9 cellular contexts compared by ENCODE assay signal in genomic region chr17:42659932-42660274, GRCh38. TPM values are rescaled to one million over a fixed set of nuclear protein-coding genes. Genes with fewer than 3 reads are reported as not detected.
DNase-seq lines count a peak whose midpoint lies in the region; ATAC-seq and TF ChIP-seq lines count a peak whose summit lies in the region.
"Not testable (repeated sequence)": the region's sequence is repeated elsewhere in the genome, so short reads cannot be mapped to it uniquely, and the experiment has no call there.
"Had no signal": no experiment of that assay in that cellular context is flagged by ENCODE, and none has a peak within 500 bp of the region (broad histone marks: within the 10 kb centered on the region; RNA-seq: fewer than 3 reads in every experiment).

No MANE protein-coding gene starts in this region.

- not testable (repeated sequence) for H3K36me3 ChIP-seq in CD4-positive, CD25-positive, alpha-beta regulatory T cell (ENCODE audit: control insufficient read depth, insufficient read depth, low read length); KMS-11 (ENCODE audit: insufficient read depth); body of pancreas (replicated peaks in 1 of 2; ENCODE audit: insufficient read depth in 1 of 2, low read depth in 2 of 2); thoracic aorta

- H3K4me3 ChIP-seq in CD4-positive, CD25-positive, alpha-beta regulatory T cell (ENCODE audit: low read depth, low read length); KMS-11 (IDR thresholded peaks at IDR 0.05; ENCODE audit: insufficient read depth, low read depth, low read length): not testable (repeated sequence)
- H3K4me3 ChIP-seq in body of pancreas, result peak overlapping the region; percentile 30 to 31
- H3K4me3 ChIP-seq in fibroblast of mammary gland (ENCODE audit: control insufficient read depth, low read depth, low read length), result peak overlapping the region; percentile 70
- H3K4me3 ChIP-seq in thoracic aorta, result peak overlapping the region; percentile 88

- peak overlapping the region; percentile 82; the same call in 1 of the 2 replicates for H3K4me2 ChIP-seq in KMS-11

- H3K27me3 ChIP-seq in CD4-positive, CD25-positive, alpha-beta regulatory T cell (ENCODE audit: control insufficient read depth, insufficient read depth, low read length); KMS-11 (ENCODE audit: insufficient read depth, low read depth); body of pancreas; thoracic aorta (replicated peaks; ENCODE audit: insufficient read depth): not testable (repeated sequence)

- H3K4me1 Mint-ChIP-seq in CD4-positive, CD25-positive, alpha-beta regulatory T cell, result peaks cover 5 to 24% (median 17%) of the 10 kb centered on the region in 4 donors
- H3K4me1 Mint-ChIP-seq in activated B cell treated with CpG ODN at 0.5 μM for 24 hours (peaks cover 32% of the 10 kb centered on the region), osteocyte (ENCODE audit: unreplicated experiment) (peaks cover 18% of the 10 kb centered on the region)

- 40 to 83% methylated on average over 1 to 3 of the region's 14 CpGs for WGBS in body of pancreas, 2 donors

- peak overlapping the region in 1 of 3 donors; percentile 91 for H3K27ac Mint-ChIP-seq in CD4-positive, CD25-positive, alpha-beta regulatory T cell
- H3K27ac Mint-ChIP-seq in activated B cell treated with CpG ODN at 0.5 μM for 24 hours, result not testable (repeated sequence)
- H3K27ac Mint-ChIP-seq in osteocyte (ENCODE audit: unreplicated experiment), result peak overlapping the region; percentile 94

- intact Hi-C loops in activated B cell treated with CpG ODN at 0.5 μM for 24 hours (cut with micrococcal nuclease), result loop anchor here (2.0 to 5.0 kb wide), 2 partner anchors 17 to 53 kb away; partner anchors contain the start of genes PLEKHH3, RETREG3 and TUBG1
- intact Hi-C loops in body of pancreas (cut with DNase I), result not testable (repeated sequence)

- not testable (repeated sequence) for H2AFZ ChIP-seq in KMS-11 (ENCODE audit: low read depth)

- not testable (repeated sequence) for H3K79me2 ChIP-seq in KMS-11 (ENCODE audit: insufficient read depth, low read depth)

- H3K4me1 ChIP-seq in CD4-positive, CD25-positive, alpha-beta regulatory T cell (ENCODE audit: control insufficient read depth, insufficient read depth, low read length, poor library complexity, severe bottlenecking), result peaks cover 15% of the 10 kb centered on the region
- peaks cover 57% of the 10 kb centered on the region for H3K4me1 ChIP-seq in KMS-11 (ENCODE audit: low read depth, poor library complexity, severe bottlenecking)
- peaks cover 38% of the 10 kb centered on the region for H3K4me1 ChIP-seq in body of pancreas
- H3K4me1 ChIP-seq in thoracic aorta (ENCODE audit: control insufficient read depth in 1 of 2, low read depth in 2 of 2), result peaks cover 13 to 20% of the 10 kb centered on the region in 2 donors

- H4K20me1 ChIP-seq in KMS-11 (ENCODE audit: insufficient read depth), result not testable (repeated sequence)

- not testable (repeated sequence) for TF ChIP-seq POLR2A in body of pancreas (IDR thresholded peaks at IDR 0.05)

- TF ChIP-seq CTCF in KMS-11 (conservative IDR thresholded peaks at IDR 0.05; ENCODE audit: low read depth, low read length); activated B cell treated with CpG ODN at 0.5 μM for 24 hours (IDR thresholded peaks at IDR 0.05); body of pancreas (IDR thresholded peaks at IDR 0.05); fibroblast of mammary gland (conservative IDR thresholded peaks at IDR 0.05; ENCODE audit: control insufficient read depth, insufficient read depth, low read depth, low read length); osteocyte (IDR thresholded peaks at IDR 0.05); thoracic aorta (IDR thresholded peaks at IDR 0.05): not testable (repeated sequence)

- H3K27ac ChIP-seq in CD4-positive, CD25-positive, alpha-beta regulatory T cell (ENCODE audit: insufficient read depth, low read length, poor library complexity, severe bottlenecking); KMS-11: not testable (repeated sequence)
- H3K27ac ChIP-seq in body of pancreas (peak overlapping the region in 3 of 4 donors; percentile 37 to 79 (median 72)), thoracic aorta (peak overlapping the region; percentile 87)

- DNase-seq in CD4-positive, CD25-positive, alpha-beta regulatory T cell; activated B cell treated with CpG ODN at 0.5 μM for 24 hours; body of pancreas; fibroblast of mammary gland (ENCODE audit: low read depth); left lobe of liver (ENCODE audit: low spot score); osteocyte (ENCODE audit: extremely low spot score, unreplicated experiment); thoracic aorta (ENCODE audit: low spot score): not testable (repeated sequence)

- not testable (repeated sequence) for H3K27me3 Mint-ChIP-seq in CD4-positive, CD25-positive, alpha-beta regulatory T cell; activated B cell treated with CpG ODN at 0.5 μM for 24 hours; osteocyte (ENCODE audit: unreplicated experiment)

- not testable (repeated sequence) for ATAC-seq in CD4-positive, CD25-positive, alpha-beta regulatory T cell (ENCODE audit: low read depth in 2 of 2); activated B cell treated with CpG ODN at 0.5 μM for 24 hours (ENCODE audit: low read depth); thoracic aorta (ENCODE audit: insufficient number of reproducible peaks, low FRiP score, low read depth)
- peak; percentile 24 for ATAC-seq in body of pancreas
- ATAC-seq in left lobe of liver, result peak; percentile 57

- H3K36me3 Mint-ChIP-seq in CD4-positive, CD25-positive, alpha-beta regulatory T cell, result peaks cover 10% of the 10 kb centered on the region
- H3K36me3 Mint-ChIP-seq in activated B cell treated with CpG ODN at 0.5 μM for 24 hours (ENCODE audit: low read depth), result not testable (repeated sequence)
- peaks cover 13% of the 10 kb centered on the region for H3K36me3 Mint-ChIP-seq in osteocyte (ENCODE audit: unreplicated experiment)

- H3K4me3 Mint-ChIP-seq in CD4-positive, CD25-positive, alpha-beta regulatory T cell, result peak overlapping the region; percentile 23 to 92 (median 90)
- H3K4me3 Mint-ChIP-seq in activated B cell treated with CpG ODN at 0.5 μM for 24 hours (peak overlapping the region; percentile 90), osteocyte (ENCODE audit: unreplicated experiment) (peak overlapping the region; percentile 91)

- CTCF ChIA-PET in activated B cell treated with CpG ODN at 0.5 μM for 24 hours (lab: Charles Lee), result not testable (repeated sequence)

- H3K9ac ChIP-seq in KMS-11, result not testable (repeated sequence)

- POLR2A ChIA-PET in activated B cell treated with CpG ODN at 0.5 μM for 24 hours (lab: Charles Lee), result interaction anchor here (1.0 to 1.1 kb wide), 3 partner anchors 18 to 24 kb away, joined by 3 read pairs; no protein-coding TSS in a partner anchor

- H3K9me3 Mint-ChIP-seq in CD4-positive, CD25-positive, alpha-beta regulatory T cell; activated B cell treated with CpG ODN at 0.5 μM for 24 hours; osteocyte (ENCODE audit: unreplicated experiment): not testable (repeated sequence)

- H3K9me3 ChIP-seq in CD4-positive, CD25-positive, alpha-beta regulatory T cell (ENCODE audit: control insufficient read depth in 2 of 2, low read length in 2 of 2); body of pancreas; thoracic aorta: not testable (repeated sequence)

RNA-seq across cellular contexts. Expression of gene TUBG2, which starts 0.8 kb away (rescaled TPM):
- 13.7 TPM for total RNA-seq in CD4-positive, CD25-positive, alpha-beta regulatory T cell
- 1 to 10 TPM; 2.8 to 4.0 (median 3.8) TPM for polyA plus RNA-seq in CD4-positive, CD25-positive, alpha-beta regulatory T cell
- total RNA-seq in activated B cell treated with CpG ODN at 0.5 μM for 24 hours (8.6 and 9.4 TPM in 2 replicates), body of pancreas (10 to 100 TPM; 64.1 to 80.4 TPM), left lobe of liver (7.6 TPM), osteocyte (32.8 and 33.3 TPM in 2 replicates), thoracic aorta (10 to 100 TPM; 47.2 to 49.0 TPM)

RNA-seq across cellular contexts. Expression of gene PLEKHH3, which starts 16.9 kb away (rescaled TPM):
- 4.8 TPM for total RNA-seq in CD4-positive, CD25-positive, alpha-beta regulatory T cell
- polyA plus RNA-seq in CD4-positive, CD25-positive, alpha-beta regulatory T cell, result 1 to 10 TPM in 1 of 4 donors, under 1 TPM in 3; 0.38 to 1.1 (median 0.66) TPM
- total RNA-seq in activated B cell treated with CpG ODN at 0.5 μM for 24 hours (0.80 and 1.4 TPM in 2 replicates), body of pancreas (100 to 1,000 TPM in 1 of 2 donors, 10 to 100 TPM in 1; 63.0 to 105 TPM), left lobe of liver (27.6 TPM), osteocyte (26.7 and 28.9 TPM in 2 replicates), thoracic aorta (10 to 100 TPM; 54.8 to 59.2 TPM)

RNA-seq across cellular contexts. Expression of gene CCR10, which starts 21.7 kb away (rescaled TPM):
- total RNA-seq in CD4-positive, CD25-positive, alpha-beta regulatory T cell, result 20.6 TPM
- 100 to 1,000 TPM in 1 of 4 donors, 10 to 100 TPM in 3; 45.2 to 133 (median 63.9) TPM for polyA plus RNA-seq in CD4-positive, CD25-positive, alpha-beta regulatory T cell
- 1.2 and 1.4 TPM in 2 replicates for total RNA-seq in activated B cell treated with CpG ODN at 0.5 μM for 24 hours
- under 1 TPM; 0.78 to 0.99 TPM for total RNA-seq in body of pancreas
- 0.13 TPM for total RNA-seq in left lobe of liver
- total RNA-seq in osteocyte, result 1.2 and 1.6 TPM in 2 replicates
- total RNA-seq in thoracic aorta, result 1 to 10 TPM; 3.2 to 3.4 TPM
- total RNA-seq: SJSA1 had no signal

RNA-seq across cellular contexts. Expression of gene CNTNAP1, which starts 22.4 kb away (rescaled TPM):
- 54.9 TPM for total RNA-seq in CD4-positive, CD25-positive, alpha-beta regulatory T cell
- 1 to 10 TPM in 3 of 4 donors, under 1 TPM in 1; 0.94 to 1.7 (median 1.4) TPM for polyA plus RNA-seq in CD4-positive, CD25-positive, alpha-beta regulatory T cell
- total RNA-seq in activated B cell treated with CpG ODN at 0.5 μM for 24 hours (16.4 and 21.3 TPM in 2 replicates), body of pancreas (1 to 10 TPM; 4.9 to 6.7 TPM), left lobe of liver (0.93 TPM), osteocyte (35.8 and 40.4 TPM in 2 replicates), thoracic aorta (10 to 100 TPM in 1 of 2 donors, 1 to 10 TPM in 1; 9.1 to 19.6 TPM)

RNA-seq across cellular contexts. Expression of gene TUBG1, which starts 50.4 kb away (rescaled TPM):
- 8.2 TPM for total RNA-seq in CD4-positive, CD25-positive, alpha-beta regulatory T cell
- 10 to 100 TPM in 2 of 4 donors, 1 to 10 TPM in 2; 7.2 to 13.5 (median 10.1) TPM for polyA plus RNA-seq in CD4-positive, CD25-positive, alpha-beta regulatory T cell
- 25.0 and 26.8 TPM in 2 replicates for total RNA-seq in activated B cell treated with CpG ODN at 0.5 μM for 24 hours
- total RNA-seq in body of pancreas, result 10 to 100 TPM; 17.4 to 23.1 TPM
- 26.5 TPM for total RNA-seq in left lobe of liver
- 47.2 and 55.5 TPM in 2 replicates for total RNA-seq in osteocyte
- 10 to 100 TPM; 26.7 to 47.0 TPM for total RNA-seq in thoracic aorta
